Comparison of ENCODE assay signal across 19 cellular contexts in genomic region chr17:49984283-49984682, GRCh38. TPM values are rescaled to one million over a fixed set of nuclear protein-coding genes. Genes with fewer than 3 reads are reported as not detected.
"Had no signal": no experiment of that assay in that cellular context is flagged by ENCODE, and none has a peak within 500 bp of the region (broad histone marks: within the 10 kb centered on the region; RNA-seq: fewer than 3 reads in every experiment).

No MANE protein-coding gene starts in this region.

- H3K4me3 ChIP-seq: coronary artery, hepatocyte, lung, right atrium auricular region, tibial nerve had no signal

- H3K36me3 Mint-ChIP-seq: naive thymus-derived CD4-positive, alpha-beta T cell; T-cell had no signal

- ATAC-seq: activated CD8-positive, alpha-beta T cell treated with anti-CD3 and anti-CD28 coated beads for 36 hours; activated T-cell treated with anti-CD3 and anti-CD28 coated beads, Interleukin-2, amount 50 U/mL, for 72 hours; left colon; naive thymus-derived CD4-positive, alpha-beta T cell; T-cell had no signal

- H3K9me3 Mint-ChIP-seq: activated CD8-positive, alpha-beta T cell treated with anti-CD3 and anti-CD28 coated beads for 36 hours; activated T-cell treated with anti-CD3 and anti-CD28 coated beads, Interleukin-2, amount 50 U/mL, for 72 hours; naive thymus-derived CD4-positive, alpha-beta T cell; T-cell had no signal

- H3K27ac ChIP-seq: coronary artery, epithelial cell of prostate, hepatocyte, right atrium auricular region, tibial nerve, VCaP had no signal

- H3K9me3 ChIP-seq: right atrium auricular region, tibial nerve had no signal

- DNase-seq: activated CD4-positive, alpha-beta T cell treated with anti-CD3 and anti-CD28 coated beads for 4 hours; activated CD8-positive, alpha-beta memory T cell treated with anti-CD3 and anti-CD28 coated beads, Interleukin-2, amount 50 U/mL, for 4 hours; activated CD8-positive, alpha-beta T cell treated with anti-CD3 and anti-CD28 coated beads for 36 hours; activated naive CD4-positive, alpha-beta T cell; activated T-cell treated with anti-CD3 and anti-CD28 coated beads, Interleukin-2, amount 50 U/mL, for 72 hours; effector CD8-positive, alpha-beta T cell; left colon; naive thymus-derived CD4-positive, alpha-beta T cell; small intestine; T-cell had no signal

- H3K4me3 Mint-ChIP-seq: activated CD8-positive, alpha-beta T cell treated with anti-CD3 and anti-CD28 coated beads for 36 hours; activated T-cell treated with anti-CD3 and anti-CD28 coated beads, Interleukin-2, amount 50 U/mL, for 72 hours; naive thymus-derived CD4-positive, alpha-beta T cell; T-cell had no signal

- H3K36me3 ChIP-seq: right atrium auricular region, tibial nerve had no signal

- H3K4me1 Mint-ChIP-seq: T-cell had no signal

- FAIRE-seq: small intestine had no signal

- H3K27me3 ChIP-seq: right atrium auricular region had no signal

- H3K27ac Mint-ChIP-seq: activated CD8-positive, alpha-beta T cell treated with anti-CD3 and anti-CD28 coated beads for 36 hours; activated T-cell treated with anti-CD3 and anti-CD28 coated beads, Interleukin-2, amount 50 U/mL, for 72 hours; naive thymus-derived CD4-positive, alpha-beta T cell; T-cell had no signal

RNA-seq across cellular contexts. Expression of gene DLX3, which starts 10.7 kb away (rescaled TPM):
- total RNA-seq: activated CD8-positive, alpha-beta T cell treated with anti-CD3 and anti-CD28 coated beads for 36 hours; cardiac septum; left colon; mononuclear cell; naive thymus-derived CD4-positive, alpha-beta T cell; T-cell had no signal
- polyA plus RNA-seq: naive thymus-derived CD4-positive, alpha-beta T cell had no signal

RNA-seq across cellular contexts. Expression of gene DLX4, which starts 15.3 kb away (rescaled TPM):
- total RNA-seq: tibial nerve had no signal
- polyA plus RNA-seq: naive thymus-derived CD4-positive, alpha-beta T cell had no signal
